In the genomic region with DNA sequence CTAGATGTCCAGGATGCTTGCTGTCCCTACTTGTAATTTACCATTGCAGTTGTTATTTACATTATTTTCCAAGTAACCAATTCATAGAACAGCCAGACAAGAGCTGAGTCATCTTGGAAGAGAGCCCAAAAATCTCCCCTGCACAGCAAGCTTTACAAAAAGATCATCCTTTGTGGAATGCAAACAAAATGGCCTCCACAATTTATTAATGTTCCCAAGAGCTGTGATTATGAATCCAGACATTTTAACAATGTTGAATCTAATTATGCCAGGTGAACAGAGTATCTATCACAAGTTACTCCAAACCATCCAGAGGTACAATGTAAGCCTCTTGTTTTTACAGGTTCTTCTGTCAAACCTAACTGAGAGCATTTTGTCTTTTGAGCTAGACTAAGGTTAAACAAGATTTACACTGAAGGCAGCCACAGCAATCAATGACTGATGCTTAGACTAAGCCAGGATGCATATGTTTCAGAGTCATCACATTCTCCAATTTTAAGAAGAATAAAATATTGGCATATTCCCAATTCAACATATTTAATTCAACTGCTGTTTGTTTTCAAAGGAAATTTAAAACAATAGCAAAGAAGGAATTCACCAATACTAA, we compare ENCODE assay signal across 11 cellular contexts.
DNase-seq lines count a peak whose midpoint lies in the region; ATAC-seq, FAIRE-seq and TF ChIP-seq lines count a peak whose summit lies in the region.
"Had no signal": no experiment of that assay in that cellular context is flagged by ENCODE, and none has a peak within 500 bp of the region (broad histone marks: within the 10 kb centered on the region; RNA-seq: fewer than 3 reads in every experiment).

No MANE protein-coding gene starts in this region.

- TF ChIP-seq POLR2A in H54 (IDR thresholded peaks at IDR 0.05; ENCODE audit: low read depth, low read length) = no peak
- no peak for TF ChIP-seq POLR2A in gastroesophageal sphincter (IDR thresholded peaks at IDR 0.05)

- CTCF ChIA-PET in AG04450 (lab: Charles Lee) = interaction anchor here (0.6 kb wide), 1 partner anchor 90 kb away, joined by 3 read pairs; no protein-coding TSS in a partner anchor

- peak; percentile 96 for FAIRE-seq in H54 (lab: Jason Lieb, UNC)

- TF ChIP-seq EP300 in gastroesophageal sphincter (IDR thresholded peaks at IDR 0.05) = no peak

- POLR2A ChIA-PET in AG04450 (lab: Yijun Ruan, JAX) = no interaction called here

- peak; percentile 87 for DNase-seq in AG04450 (ENCODE audit: low read depth, low spot score)
- peak; percentile 15 for DNase-seq in H54 (ENCODE audit: insufficient read length, low spot score)
- peak; percentile 25 to 52 for DNase-seq in SHP77 (lab: John Stamatoyannopoulos, UW)
- peak; percentile 66 to 86 for DNase-seq in foreskin keratinocyte
- no peak for DNase-seq in left lobe of liver (ENCODE audit: low spot score)
- DNase-seq in KG1 (lab: John Stamatoyannopoulos, UW) = no peak
- DNase-seq: central memory CD4-positive, alpha-beta T cell; KBM-7 had no signal

- no peak overlapping the region for H3K27ac ChIP-seq in AG04450 (ENCODE audit: low read depth, low read length)
- H3K27ac ChIP-seq in foreskin keratinocyte = no peak overlapping the region
- no peak overlapping the region for H3K27ac ChIP-seq in gastroesophageal sphincter
- H3K27ac ChIP-seq: VCaP had no signal

- no peaks in the 10 kb centered on the region for H3K9me3 ChIP-seq in AG04450 (ENCODE audit: control insufficient read depth, insufficient read depth, low read length)
- no peaks in the 10 kb centered on the region for H3K9me3 ChIP-seq in gastroesophageal sphincter

- peak; percentile 91 for ATAC-seq in foreskin keratinocyte
- ATAC-seq in gastroesophageal sphincter = no peak
- no peak for ATAC-seq in HG02571 (IDR thresholded peaks at IDR 0.05; ENCODE audit: unreplicated experiment)
- ATAC-seq in left lobe of liver = no peak

- H3K27me3 ChIP-seq in AG04450 (ENCODE audit: control insufficient read depth, insufficient read depth, low read length) (no peaks in the 10 kb centered on the region), foreskin keratinocyte (no peaks in the 10 kb centered on the region), gastroesophageal sphincter (no peaks in the 10 kb centered on the region)

- H3K4me3 ChIP-seq in AG04450 (ENCODE audit: low read depth, low read length) = no peak overlapping the region
- no peak overlapping the region for H3K4me3 ChIP-seq in gastroesophageal sphincter

- TF ChIP-seq CTCF in AG04450 (IDR thresholded peaks at IDR 0.05; ENCODE audit: low read depth, low read length) = no peak
- TF ChIP-seq CTCF in foreskin keratinocyte (conservative IDR thresholded peaks at IDR 0.05) = no peak
- no peak for TF ChIP-seq CTCF in gastroesophageal sphincter (IDR thresholded peaks at IDR 0.05)

- H3K36me3 ChIP-seq in gastroesophageal sphincter = no peaks in the 10 kb centered on the region

- H3K4me1 ChIP-seq in foreskin keratinocyte (no peaks in the 10 kb centered on the region), gastroesophageal sphincter (peaks cover 0 to 12% (median 0%) of the 10 kb centered on the region in 3 donors)

Comparison
In these comparisons a context has a peak if more than half of its experiments do, and no peak if none do; other contexts are left out.
1. DNase-seq: peak in AG04450 (single experiment), H54 (single experiment), SHP77 (2 of 2) and foreskin keratinocyte (2 of 2); none in left lobe of liver (single experiment) and KG1 (single experiment).